Comparison of ENCODE assay signal across 9 cellular contexts in the genomic region with DNA sequence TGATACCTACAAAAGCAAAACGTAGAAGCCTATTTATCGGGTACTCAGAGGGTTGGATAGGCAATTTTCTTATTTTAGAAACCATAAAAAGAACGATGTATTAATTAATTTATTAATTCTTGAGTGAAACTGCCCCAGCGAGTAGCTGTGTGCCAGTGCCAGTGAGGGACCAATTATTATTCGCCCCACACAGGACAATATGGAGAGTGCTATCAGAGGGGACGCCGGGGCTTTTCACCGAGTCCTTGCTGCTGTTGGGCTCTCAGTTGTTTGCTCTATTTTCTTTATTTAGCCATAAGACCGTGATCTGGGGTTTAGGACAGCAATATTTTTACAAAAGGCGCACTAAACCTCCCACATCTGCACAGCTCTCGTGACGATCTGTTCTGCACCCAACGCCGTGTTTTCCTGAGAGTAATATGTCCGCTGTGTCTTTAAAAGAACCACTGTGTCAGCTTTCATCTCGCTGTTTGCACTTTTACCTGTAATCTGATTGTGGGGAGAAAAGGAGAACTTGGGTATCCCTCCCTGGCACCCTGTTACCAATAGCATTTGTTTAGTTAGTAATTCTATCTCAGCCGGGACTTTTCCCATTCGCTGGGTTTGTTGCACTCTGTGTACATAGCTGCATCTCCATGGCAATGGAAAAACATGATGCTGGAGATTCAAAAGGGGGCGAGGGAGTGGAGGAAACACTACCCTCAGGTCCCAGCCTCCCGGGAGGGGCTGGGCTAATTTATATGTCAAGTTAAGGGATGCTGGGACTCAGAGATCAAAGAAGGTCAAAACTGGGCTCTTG. TPM values are rescaled to one million over a fixed set of nuclear protein-coding genes. Genes with fewer than 3 reads are reported as not detected.
A peak's percentile ranks its signal among the peaks of the same experiment; 100 is the strongest.
DNase-seq lines count a peak whose midpoint lies in the region; ATAC-seq and TF ChIP-seq lines count a peak whose summit lies in the region.
"Had no signal": no experiment of that assay in that cellular context is flagged by ENCODE, and none has a peak within 500 bp of the region (broad histone marks: within the 10 kb centered on the region; RNA-seq: fewer than 3 reads in every experiment).

No MANE protein-coding gene starts in this region.

- no peaks in the 10 kb centered on the region for H3K9me3 Mint-ChIP-seq in CD4-positive, alpha-beta memory T cell

- intact Hi-C loops in CD4-positive, alpha-beta memory T cell (cut with micrococcal nuclease) = no loop called here
- intact Hi-C loops in Right ventricle myocardium superior (cut with DNase I) = no loop called here

- CTCF ChIA-PET in CD4-positive, alpha-beta memory T cell (lab: Charles Lee; ENCODE audit: partially characterized antibody) = no interaction called here

- peak overlapping the region in 6 of 8 donors; percentile 1 to 69 (median 34) for H3K4me3 Mint-ChIP-seq in CD4-positive, alpha-beta memory T cell

- ATAC-seq in Right ventricle myocardium superior (ENCODE audit: poor library complexity) (peak; percentile 47), GM21423 (IDR thresholded peaks at IDR 0.05; ENCODE audit: unreplicated experiment) (no peak)

- H3K36me3 ChIP-seq in CD4-positive, alpha-beta memory T cell (ENCODE audit: insufficient read depth, low read length) = no peaks in the 10 kb centered on the region
- H3K36me3 ChIP-seq in MG63 (no peaks in the 10 kb centered on the region), rectal smooth muscle tissue (ENCODE audit: control insufficient read depth, insufficient read depth, low read length) (no peaks in the 10 kb centered on the region)

- H3K4me1 Mint-ChIP-seq in CD4-positive, alpha-beta memory T cell = peaks cover 0 to 9% (median 6%) of the 10 kb centered on the region in 4 donors

- no peak overlapping the region for H3K27ac Mint-ChIP-seq in CD4-positive, alpha-beta memory T cell

- H3K4me1 ChIP-seq in CD4-positive, alpha-beta memory T cell (ENCODE audit: insufficient read depth, low read length) = no peaks in the 10 kb centered on the region
- peaks cover 8% of the 10 kb centered on the region for H3K4me1 ChIP-seq in rectal smooth muscle tissue (ENCODE audit: control insufficient read depth, insufficient read depth, low read length)

- H3K27ac ChIP-seq in CD4-positive, alpha-beta memory T cell (ENCODE audit: low read depth, low read length) = no peak overlapping the region
- no peak overlapping the region for H3K27ac ChIP-seq in rectal smooth muscle tissue (ENCODE audit: low read depth, low read length)
- H3K27ac ChIP-seq: epithelial cell of prostate had no signal

- H3K4me3 ChIP-seq in CD4-positive, alpha-beta memory T cell (ENCODE audit: low read length in 2 of 2) = no peak overlapping the region
- peak overlapping the region; percentile 6; the same call in 1 of the 2 replicates for H3K4me3 ChIP-seq in MG63
- peak overlapping the region; percentile 46 for H3K4me3 ChIP-seq in WI38 (ENCODE audit: low read depth, low read length)
- H3K4me3 ChIP-seq in rectal smooth muscle tissue (ENCODE audit: low read length) = peak overlapping the region; percentile 64

- POLR2A ChIA-PET in CD4-positive, alpha-beta memory T cell (lab: Charles Lee; ENCODE audit: partially characterized antibody) = no interaction called here

- no peak overlapping the region for H3K9ac ChIP-seq in rectal smooth muscle tissue (ENCODE audit: low read length)

- in situ Hi-C loops in GM13977 (cut with MboI; ENCODE audit: low pct_unique_long_range_greater_than_20kb, low sequenced_read_pairs, unreplicated experiment) = no loop called here

- H3K27me3 ChIP-seq in CD4-positive, alpha-beta memory T cell (ENCODE audit: insufficient read depth, low read length) = peaks cover 7% of the 10 kb centered on the region
- H3K27me3 ChIP-seq in MG63 (peaks cover 27% of the 10 kb centered on the region), rectal smooth muscle tissue (ENCODE audit: control insufficient read depth, insufficient read depth, low read length) (peaks cover 5% of the 10 kb centered on the region)

- H3K27me3 Mint-ChIP-seq in CD4-positive, alpha-beta memory T cell = peaks cover 17 to 36% of the 10 kb centered on the region in 2 donors

- H3K9me3 ChIP-seq in CD4-positive, alpha-beta memory T cell (ENCODE audit: control insufficient read depth in 1 of 2, low read length in 2 of 2) = no peaks in the 10 kb centered on the region
- no peaks in the 10 kb centered on the region for H3K9me3 ChIP-seq in MG63

- TF ChIP-seq CTCF in WI38 (IDR thresholded peaks at IDR 0.05; ENCODE audit: low read depth, low read length) (no peak), GM13977 (IDR thresholded peaks at IDR 0.05; ENCODE audit: extremely low read depth, insufficient read depth, missing control alignments) (no peak)

- H3K36me3 Mint-ChIP-seq in CD4-positive, alpha-beta memory T cell = no peaks in the 10 kb centered on the region

- DNase-seq in CD4-positive, alpha-beta memory T cell = no peak
- no peak for DNase-seq in MG63
- DNase-seq in Right ventricle myocardium superior = no peak
- no peak for DNase-seq in stimulated activated CD4-positive, alpha-beta T cell treated with anti-CD3 and anti-CD28 coated beads, Interleukin-1b, Interleukin-23, amount 100 ng/mL, for 48 hours
- no peak for DNase-seq in GM13977 (ENCODE audit: low spot score)

RNA-seq across cellular contexts. Expression of gene ZNF516, which starts 30.1 kb away (rescaled TPM):
- total RNA-seq in CD4-positive, alpha-beta memory T cell = 1 to 10 TPM; 7.7 to 9.9 TPM
- 1 to 10 TPM in 1 of 2 donors, under 1 TPM in 1; 0.25 to 2.2 TPM for polyA plus RNA-seq in CD4-positive, alpha-beta memory T cell
- total RNA-seq in MG63 (2014; rRNA removed; shearing (Covaris generic); ENCODE audit: low replicate concordance) = 1.7 and 2.4 TPM in 2 replicates
- 12.6 TPM for total RNA-seq in Right ventricle myocardium superior

Comparison
In these comparisons a context has a peak if more than half of its experiments do, and no peak if none do; other contexts are left out.
1. H3K4me3 ChIP-seq: peak in MG63 (single experiment), WI38 (single experiment) and rectal smooth muscle tissue (single experiment); none in CD4-positive, alpha-beta memory T cell (0 of 2).